In genomic region chr17:9911089-9911488, GRCh38 we compare ENCODE assay signal across 27 cellular contexts. TPM values are rescaled to one million over a fixed set of nuclear protein-coding genes. Genes with fewer than 3 reads are reported as not detected.
"Had no signal": no experiment of that assay in that cellular context is flagged by ENCODE, and none has a peak within 500 bp of the region (broad histone marks: within the 10 kb centered on the region; RNA-seq: fewer than 3 reads in every experiment).

No MANE protein-coding gene starts in this region.

- H3K27ac Mint-ChIP-seq: activated CD8-positive, alpha-beta T cell treated with anti-CD3 and anti-CD28 coated beads, Interleukin-2, amount 10 ng/mL, durations not matched to agents 7 days and 5 days; activated naive CD4-positive, alpha-beta T cell treated with anti-CD3 and anti-CD28 coated beads for 36 hours; activated naive CD8-positive, alpha-beta T cell had no signal

- DNase-seq: activated CD4-positive, alpha-beta T cell treated with anti-CD3 and anti-CD28 coated beads for 4 hours; activated CD8-positive, alpha-beta memory T cell treated with anti-CD3 and anti-CD28 coated beads, Interleukin-2, amount 50 U/mL, for 48 hours; activated CD8-positive, alpha-beta T cell treated with anti-CD3 and anti-CD28 coated beads, Interleukin-2, amount 10 ng/mL, durations not matched to agents 7 days and 5 days; activated naive CD4-positive, alpha-beta T cell treated with anti-CD3 and anti-CD28 coated beads for 36 hours; activated T-cell treated with anti-CD3 and anti-CD28 coated beads, Interleukin-2, amount 50 U/mL, for 1 hour; aorta; NCI-H1092 treated with DMSO at 0.1 percent for 48 hours; NCI-H1436; NCI-H1694 treated with DMSO at 0.1 percent for 48 hours; NCI-H2029 treated with DMSO at 0.1 percent for 48 hours; NCI-H345; NCI-H510A; NCI-H526 treated with DMSO at 0.1 percent for 48 hours; NCI-H82; RPMI8226; SHP77; SW 1271 had no signal

- H3K9me3 Mint-ChIP-seq: activated naive CD4-positive, alpha-beta T cell treated with anti-CD3 and anti-CD28 coated beads for 36 hours had no signal

- H3K27ac ChIP-seq: KMS-11, SJSA1 had no signal

- ATAC-seq: activated CD4-positive, CD25-positive, alpha-beta regulatory T cell treated with anti-CD3 and anti-CD28 coated beads, Interleukin-2, amount 50 U/mL, for 24 hours; activated CD8-positive, alpha-beta T cell treated with anti-CD3 and anti-CD28 coated beads, Interleukin-2, amount 10 ng/mL, durations not matched to agents 7 days and 5 days; Panc1; SK-N-SH treated with all-trans-retinoic acid at 6 μM for 48 hours had no signal

- H3K36me3 Mint-ChIP-seq: activated naive CD8-positive, alpha-beta T cell had no signal

- H3K4me3 Mint-ChIP-seq: activated CD8-positive, alpha-beta T cell treated with anti-CD3 and anti-CD28 coated beads, Interleukin-2, amount 10 ng/mL, durations not matched to agents 7 days and 5 days; activated naive CD4-positive, alpha-beta T cell treated with anti-CD3 and anti-CD28 coated beads for 36 hours; activated naive CD8-positive, alpha-beta T cell had no signal

- H3K4me3 ChIP-seq: breast epithelium, SJSA1 had no signal

RNA-seq across cellular contexts. Expression of gene RCVRN, which starts 6.0 kb away (rescaled TPM):
- total RNA-seq: activated CD8-positive, alpha-beta T cell treated with anti-CD3 and anti-CD28 coated beads, Interleukin-2, amount 10 ng/mL, durations not matched to agents 7 days and 5 days; activated naive CD4-positive, alpha-beta T cell treated with anti-CD3 and anti-CD28 coated beads for 36 hours; MCF 10A; OCI-LY7; T-helper 1 cell treated with Interleukin-12 subunit alpha and Interleukin-12 subunit beta and Interleukin-4 antibody, amounts not matched to agents 30 ng/mL and 1 ng/mL, for 36 hours had no signal
